Comparison of ENCODE assay signal across 8 cellular contexts in genomic region chr17:70405492-70406220, GRCh38.
DNase-seq lines count a peak whose midpoint lies in the region; ATAC-seq and TF ChIP-seq lines count a peak whose summit lies in the region.

No MANE protein-coding gene starts in this region.

- H3K4me1 ChIP-seq in lung (ENCODE audit: control insufficient read depth in 2 of 2, insufficient read depth in 2 of 2, low read length in 2 of 2) (peaks cover 0 to 2% of the 10 kb centered on the region in 2 donors), uterus (no peaks in the 10 kb centered on the region)

- intact Hi-C loops in dorsolateral prefrontal cortex (cut with DNase I) (no loop called here), uterus (cut with DNase I; ENCODE audit: low total_unique reads) (no loop called here)

- no peaks in the 10 kb centered on the region for H3K36me3 ChIP-seq in lung (ENCODE audit: control insufficient read depth in 2 of 2, insufficient read depth in 2 of 2, low read length in 2 of 2)
- H3K36me3 ChIP-seq in uterus = no peaks in the 10 kb centered on the region

- ATAC-seq in HG03060 (IDR thresholded peaks at IDR 0.05; ENCODE audit: low read depth, unreplicated experiment) (peak; percentile 65), lung (ENCODE audit: insufficient read depth, low FRiP score) (peak; percentile 62), GM18868 (IDR thresholded peaks at IDR 0.05; ENCODE audit: unreplicated experiment) (no peak)

- in situ Hi-C loops in SK-MEL-5 (cut with HindIII; ENCODE audit: low pct_unique_long_range_greater_than_20kb, low sequenced_read_pairs) = no loop called here

- no peak overlapping the region for H3K4me3 ChIP-seq in lung
- H3K4me3 ChIP-seq in dorsolateral prefrontal cortex = no peak overlapping the region
- H3K4me3 ChIP-seq in uterus = no peak overlapping the region

- no peaks in the 10 kb centered on the region for H3K9me3 ChIP-seq in lung (ENCODE audit: control insufficient read depth in 2 of 2, insufficient read depth in 1 of 2, low read length in 1 of 2)
- no peaks in the 10 kb centered on the region for H3K9me3 ChIP-seq in uterus

- no peak overlapping the region for H3K27ac ChIP-seq in lung (ENCODE audit: low read depth in 1 of 2, low read length in 1 of 2)
- H3K27ac ChIP-seq in dorsolateral prefrontal cortex = no peak overlapping the region
- no peak overlapping the region for H3K27ac ChIP-seq in uterus

- peak; percentile 91 for DNase-seq in EL
- DNase-seq in SK-MEL-5 (ENCODE audit: low read depth, low spot score) = peak; percentile 82
- DNase-seq in lung (ENCODE audit: low spot score) = no peak
- DNase-seq in dorsolateral prefrontal cortex = no peak
- no peak for DNase-seq in NCI-H1694 (lab: John Stamatoyannopoulos, UW)
- DNase-seq in uterus = no peak

- WGBS in lung, 2 donors = 33 to 56% methylated on average over 1 of the region's 1 CpG

- TF ChIP-seq CTCF in lung (IDR thresholded peaks at IDR 0.05; ENCODE audit: control extremely low read depth, extremely low read depth) (no peak), dorsolateral prefrontal cortex (IDR thresholded peaks at IDR 0.05 in 54 of 56, conservative IDR thresholded peaks at IDR 0.05 in 2 of 56; ENCODE audit: low read depth in 1 of 56, partially characterized antibody in 56 of 56) (no peak), uterus (IDR thresholded peaks at IDR 0.05) (no peak)

- H3K27me3 ChIP-seq in lung (ENCODE audit: control insufficient read depth, insufficient read depth) (no peaks in the 10 kb centered on the region), dorsolateral prefrontal cortex (no peaks in the 10 kb centered on the region), uterus (no peaks in the 10 kb centered on the region)

- no peak for TF ChIP-seq POLR2A in uterus (IDR thresholded peaks at IDR 0.05)

Comparison
In these comparisons a context has a peak if more than half of its experiments do, and no peak if none do; other contexts are left out.
1. DNase-seq: peak in EL (single experiment) and SK-MEL-5 (single experiment); none in lung (single experiment), dorsolateral prefrontal cortex (0 of 10), NCI-H1694 (single experiment) and uterus (0 of 2).